ENCODE assay signal across 1 cellular context in the genomic region with DNA sequence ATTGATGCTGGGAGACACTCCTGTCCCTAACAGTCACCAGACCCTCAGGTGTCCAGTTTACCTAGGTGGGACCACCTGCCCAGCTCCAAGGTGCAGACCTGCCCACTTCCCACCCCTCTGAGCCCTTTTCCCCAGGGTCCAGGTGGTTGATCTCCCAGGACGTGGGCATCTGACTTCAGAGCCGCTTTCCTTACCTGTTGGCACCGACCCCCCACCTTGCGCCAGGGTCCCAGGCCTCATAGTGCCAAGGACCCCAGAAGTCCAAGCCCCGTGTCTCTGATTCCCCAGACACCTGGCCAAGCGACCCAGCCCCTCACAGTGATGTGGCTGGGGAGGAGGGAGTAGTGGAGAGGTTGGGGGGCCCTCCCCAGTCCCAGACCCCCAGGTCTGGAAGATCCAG.
A peak's percentile ranks its signal among the peaks of the same experiment; 100 is the strongest.
TF ChIP-seq lines count a peak whose summit lies in the region.

No MANE protein-coding gene starts in this region.

TF ChIP-seq in K562, 482 proteins besides CTCF, POLR2A, EP300 and RAD21:
- TF ChIP-seq ZNF445 (CRISPR knock-in tag; IDR thresholded peaks at IDR 0.05; ENCODE audit: low read depth), result no peak
- TF ChIP-seq ERF (CRISPR knock-in tag; IDR thresholded peaks at IDR 0.05), result 0 out of 2 replicates have a peak, but pooled peaks have one; percentile 40
- TF ChIP-seq ZFX (CRISPR knock-in tag; IDR thresholded peaks at IDR 0.05), result 0 out of 2 replicates have a peak, but pooled peaks have one; percentile 29
- TF ChIP-seq, protein P1, sequence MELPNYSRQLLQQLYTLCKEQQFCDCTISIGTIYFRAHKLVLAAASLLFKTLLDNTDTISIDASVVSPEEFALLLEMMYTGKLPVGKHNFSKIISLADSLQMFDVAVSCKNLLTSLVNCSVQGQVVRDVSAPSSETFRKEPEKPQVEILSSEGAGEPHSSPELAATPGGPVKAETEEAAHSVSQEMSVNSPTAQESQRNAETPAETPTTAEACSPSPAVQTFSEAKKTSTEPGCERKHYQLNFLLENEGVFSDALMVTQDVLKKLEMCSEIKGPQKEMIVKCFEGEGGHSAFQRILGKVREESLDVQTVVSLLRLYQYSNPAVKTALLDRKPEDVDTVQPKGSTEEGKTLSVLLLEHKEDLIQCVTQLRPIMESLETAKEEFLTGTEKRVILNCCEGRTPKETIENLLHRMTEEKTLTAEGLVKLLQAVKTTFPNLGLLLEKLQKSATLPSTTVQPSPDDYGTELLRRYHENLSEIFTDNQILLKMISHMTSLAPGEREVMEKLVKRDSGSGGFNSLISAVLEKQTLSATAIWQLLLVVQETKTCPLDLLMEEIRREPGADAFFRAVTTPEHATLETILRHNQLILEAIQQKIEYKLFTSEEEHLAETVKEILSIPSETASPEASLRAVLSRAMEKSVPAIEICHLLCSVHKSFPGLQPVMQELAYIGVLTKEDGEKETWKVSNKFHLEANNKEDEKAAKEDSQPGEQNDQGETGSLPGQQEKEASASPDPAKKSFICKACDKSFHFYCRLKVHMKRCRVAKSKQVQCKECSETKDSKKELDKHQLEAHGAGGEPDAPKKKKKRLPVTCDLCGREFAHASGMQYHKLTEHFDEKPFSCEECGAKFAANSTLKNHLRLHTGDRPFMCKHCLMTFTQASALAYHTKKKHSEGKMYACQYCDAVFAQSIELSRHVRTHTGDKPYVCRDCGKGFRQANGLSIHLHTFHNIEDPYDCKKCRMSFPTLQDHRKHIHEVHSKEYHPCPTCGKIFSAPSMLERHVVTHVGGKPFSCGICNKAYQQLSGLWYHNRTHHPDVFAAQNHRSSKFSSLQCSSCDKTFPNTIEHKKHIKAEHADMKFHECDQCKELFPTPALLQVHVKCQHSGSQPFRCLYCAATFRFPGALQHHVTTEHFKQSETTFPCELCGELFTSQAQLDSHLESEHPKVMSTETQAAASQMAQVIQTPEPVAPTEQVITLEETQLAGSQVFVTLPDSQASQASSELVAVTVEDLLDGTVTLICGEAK (IDR thresholded peaks at IDR 0.05), result no peak
- TF ChIP-seq, protein P1 (CRISPR knock-in tag; IDR thresholded peaks at IDR 0.05), result 0 out of 2 replicates have a peak, but pooled peaks have one; percentile 8
- TF ChIP-seq, protein P2, sequence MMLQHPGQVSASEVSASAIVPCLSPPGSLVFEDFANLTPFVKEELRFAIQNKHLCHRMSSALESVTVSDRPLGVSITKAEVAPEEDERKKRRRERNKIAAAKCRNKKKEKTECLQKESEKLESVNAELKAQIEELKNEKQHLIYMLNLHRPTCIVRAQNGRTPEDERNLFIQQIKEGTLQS (IDR thresholded peaks at IDR 0.05), result no peak
- TF ChIP-seq, protein P2 (CRISPR knock-in tag; conservative IDR thresholded peaks at IDR 0.05), result no peak
- peak; percentile 96; the same call in 1 of the 2 replicates for TF ChIP-seq ZC3H4 (CRISPR knock-in tag; IDR thresholded peaks at IDR 0.05; ENCODE audit: borderline replicate concordance)
- TF ChIP-seq, protein P3, sequence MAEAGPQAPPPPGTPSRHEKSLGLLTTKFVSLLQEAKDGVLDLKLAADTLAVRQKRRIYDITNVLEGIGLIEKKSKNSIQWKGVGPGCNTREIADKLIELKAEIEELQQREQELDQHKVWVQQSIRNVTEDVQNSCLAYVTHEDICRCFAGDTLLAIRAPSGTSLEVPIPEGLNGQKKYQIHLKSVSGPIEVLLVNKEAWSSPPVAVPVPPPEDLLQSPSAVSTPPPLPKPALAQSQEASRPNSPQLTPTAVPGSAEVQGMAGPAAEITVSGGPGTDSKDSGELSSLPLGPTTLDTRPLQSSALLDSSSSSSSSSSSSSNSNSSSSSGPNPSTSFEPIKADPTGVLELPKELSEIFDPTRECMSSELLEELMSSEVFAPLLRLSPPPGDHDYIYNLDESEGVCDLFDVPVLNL (CRISPR knock-in tag; IDR thresholded peaks at IDR 0.05; ENCODE audit: low read depth), result 0 out of 2 replicates have a peak, but pooled peaks have one; percentile 7
- 0 out of 2 replicates have a peak, but pooled peaks have one; percentile 42 for TF ChIP-seq KAT7 (CRISPR knock-in tag; IDR thresholded peaks at IDR 0.05; ENCODE audit: borderline replicate concordance)
- TF ChIP-seq, protein P4, sequence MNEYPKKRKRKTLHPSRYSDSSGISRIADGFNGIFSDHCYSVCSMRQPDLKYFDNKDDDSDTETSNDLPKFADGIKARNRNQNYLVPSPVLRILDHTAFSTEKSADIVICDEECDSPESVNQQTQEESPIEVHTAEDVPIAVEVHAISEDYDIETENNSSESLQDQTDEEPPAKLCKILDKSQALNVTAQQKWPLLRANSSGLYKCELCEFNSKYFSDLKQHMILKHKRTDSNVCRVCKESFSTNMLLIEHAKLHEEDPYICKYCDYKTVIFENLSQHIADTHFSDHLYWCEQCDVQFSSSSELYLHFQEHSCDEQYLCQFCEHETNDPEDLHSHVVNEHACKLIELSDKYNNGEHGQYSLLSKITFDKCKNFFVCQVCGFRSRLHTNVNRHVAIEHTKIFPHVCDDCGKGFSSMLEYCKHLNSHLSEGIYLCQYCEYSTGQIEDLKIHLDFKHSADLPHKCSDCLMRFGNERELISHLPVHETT (CRISPR knock-in tag; conservative IDR thresholded peaks at IDR 0.05 in 1 of 2, IDR thresholded peaks at IDR 0.05 in 1 of 2), result 0 out of 4 replicates have a peak, but pooled peaks of 1 of the 2 experiments have one; percentile 3
